8 cellular contexts compared by ENCODE assay signal in the genomic region with DNA sequence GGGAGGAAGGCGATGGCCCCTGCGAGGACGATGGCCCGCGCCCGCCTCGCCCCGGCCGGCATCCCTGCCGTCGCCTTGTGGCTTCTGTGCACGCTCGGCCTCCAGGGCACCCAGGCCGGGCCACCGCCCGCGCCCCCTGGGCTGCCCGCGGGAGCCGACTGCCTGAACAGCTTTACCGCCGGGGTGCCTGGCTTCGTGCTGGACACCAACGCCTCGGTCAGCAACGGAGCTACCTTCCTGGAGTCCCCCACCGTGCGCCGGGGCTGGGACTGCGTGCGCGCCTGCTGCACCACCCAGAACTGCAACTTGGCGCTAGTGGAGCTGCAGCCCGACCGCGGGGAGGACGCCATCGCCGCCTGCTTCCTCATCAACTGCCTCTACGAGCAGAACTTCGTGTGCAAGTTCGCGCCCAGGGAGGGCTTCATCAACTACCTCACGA. TPM values are rescaled to one million over a fixed set of nuclear protein-coding genes. Genes with fewer than 3 reads are reported as not detected.
DNase-seq lines count a peak whose midpoint lies in the region; ATAC-seq and TF ChIP-seq lines count a peak whose summit lies in the region.

No MANE protein-coding gene starts in this region.

- peak overlapping the region; percentile 93 for H4K91ac ChIP-seq in trophoblast cell (ENCODE audit: low read depth, low read length)

- H4K12ac ChIP-seq in trophoblast cell (ENCODE audit: low read depth, low read length) = peak overlapping the region; percentile 22

- 0 out of 2 replicates have a peak, but pooled peaks cover 2% of the 10 kb centered on the region for H3K27me3 ChIP-seq in BLaER1
- no peaks in the 10 kb centered on the region for H3K27me3 ChIP-seq in trophoblast cell (ENCODE audit: insufficient read depth, low read length)

- TF ChIP-seq CTCF in LNCaP clone FGC (IDR thresholded peaks at IDR 0.05; ENCODE audit: control insufficient read depth, extremely low read depth, insufficient read depth) = no peak
- no peak for TF ChIP-seq CTCF in fibroblast of pulmonary artery (IDR thresholded peaks at IDR 0.05; ENCODE audit: low read length, missing control alignments)

- peak overlapping the region; percentile 58 for H2BK12ac ChIP-seq in trophoblast cell (ENCODE audit: low read length)

- peaks cover 30% of the 10 kb centered on the region for H3K79me1 ChIP-seq in trophoblast cell (ENCODE audit: low read length)

- no peak for DNase-seq in LNCaP clone FGC (ENCODE audit: low read depth)
- DNase-seq in activated T-cell treated with anti-CD3 and anti-CD28 coated beads for 24 hours (ENCODE audit: low read depth) = peak; percentile 11
- DNase-seq in fibroblast of pulmonary artery (ENCODE audit: low read depth) = no peak
- peak in 1 of 2 donors; percentile 35 for DNase-seq in trophoblast cell
- DNase-seq in NCI-H2196 treated with DMSO at 0.1 percent for 48 hours (lab: John Stamatoyannopoulos, UW; ENCODE audit: unreplicated experiment) = no peak
- DNase-seq in NCI-H510A treated with DMSO at 0.1 percent for 48 hours (lab: John Stamatoyannopoulos, UW) = no peak

- H3K23ac ChIP-seq in trophoblast cell (ENCODE audit: low read length) = no peak overlapping the region

- H3K36me3 ChIP-seq in BLaER1 (peaks cover 6% of the 10 kb centered on the region), trophoblast cell (ENCODE audit: control insufficient read depth in 1 of 2, insufficient read depth in 2 of 2, low read length in 2 of 2) (peaks cover 2 to 6% of the 10 kb centered on the region in 2 experiments)

- peaks cover 30% of the 10 kb centered on the region for H4K20me1 ChIP-seq in BLaER1

- H3K9ac ChIP-seq in BLaER1 (peak overlapping the region; percentile 78), trophoblast cell (ENCODE audit: low read length) (peak overlapping the region; percentile 25)

- H2BK120ac ChIP-seq in trophoblast cell (ENCODE audit: insufficient read depth, low read length, poor library complexity) = peak overlapping the region; percentile 91

- H3K4me1 ChIP-seq in BLaER1 (peaks cover 43% of the 10 kb centered on the region), trophoblast cell (ENCODE audit: control insufficient read depth in 1 of 2, insufficient read depth in 2 of 2, low read length in 2 of 2) (peaks cover 20 to 27% of the 10 kb centered on the region in 2 experiments)

- peak overlapping the region; percentile 95 for H2AFZ ChIP-seq in trophoblast cell (ENCODE audit: insufficient read depth, low read length, poor library complexity)

- no CpG with 5 or more reads among the region's 44 CpGs for WGBS in trophoblast cell (ENCODE audit: extremely low coverage, insufficient coverage, insufficient read length)

- peak overlapping the region; percentile 92 for H3K4me2 ChIP-seq in BLaER1
- H3K4me2 ChIP-seq in trophoblast cell (ENCODE audit: low read length) = peak overlapping the region; percentile 84

- H3K4me3 ChIP-seq in BLaER1 (peak overlapping the region; percentile 93), LNCaP clone FGC (ENCODE audit: low read depth, low read length) (peak overlapping the region; percentile 80), fibroblast of pulmonary artery (replicated peaks; ENCODE audit: low read depth, low read length) (peak overlapping the region; percentile 40), trophoblast cell (ENCODE audit: low read depth, low read length) (peak overlapping the region; percentile 90)

- peak overlapping the region; percentile 73 for H3K14ac ChIP-seq in trophoblast cell (ENCODE audit: low read length)

- H3K9me3 ChIP-seq in BLaER1 = no peaks in the 10 kb centered on the region
- H3K9me3 ChIP-seq in trophoblast cell (ENCODE audit: insufficient read depth, low read depth, low read length) = no peaks in the 10 kb centered on the region

- peak overlapping the region; percentile 56 for H2BK5ac ChIP-seq in trophoblast cell (ENCODE audit: low read depth, low read length, poor library complexity)

- peak overlapping the region; percentile 77 for H3K27ac ChIP-seq in BLaER1
- peak overlapping the region; percentile 84 for H3K27ac ChIP-seq in trophoblast cell (ENCODE audit: low read depth, low read length)

- peak overlapping the region; percentile 96 for H3K18ac ChIP-seq in trophoblast cell (ENCODE audit: low read length)

- peak overlapping the region; percentile 97 for H4K8ac ChIP-seq in trophoblast cell (ENCODE audit: low read depth, low read length)

- ATAC-seq in GM21786 (IDR thresholded peaks at IDR 0.05; ENCODE audit: unreplicated experiment) = no peak

- peaks cover 18% of the 10 kb centered on the region for H3K79me2 ChIP-seq in trophoblast cell (ENCODE audit: control insufficient read depth, insufficient read depth, low read length, poor library complexity)

- H3K4ac ChIP-seq in trophoblast cell (ENCODE audit: low read depth, low read length) = peak overlapping the region; percentile 66

- H2AK5ac ChIP-seq in trophoblast cell (ENCODE audit: low read length) = peak overlapping the region; percentile 19

RNA-seq across cellular contexts. Expression of a gene that starts 0.7 kb away (rescaled TPM):
- polyA plus RNA-seq in trophoblast cell (2013) = 168 and 177 TPM in 2 replicates

RNA-seq across cellular contexts. Expression of a gene that starts 16.1 kb away (rescaled TPM):
- not detected in 2 replicates for polyA plus RNA-seq in trophoblast cell (2013)

RNA-seq across cellular contexts. Expression of a gene that starts 29.5 kb away (rescaled TPM):
- 2.3 and 2.7 TPM in 2 replicates for polyA plus RNA-seq in trophoblast cell (2013)

RNA-seq across cellular contexts. Expression of a gene that starts 37.3 kb away (rescaled TPM):
- polyA plus RNA-seq in trophoblast cell (2013) = 42.8 and 44.7 TPM in 2 replicates

RNA-seq across cellular contexts. Expression of a gene that starts 37.7 kb away (rescaled TPM):
- polyA plus RNA-seq in trophoblast cell (2013) = 13.1 and 14.9 TPM in 2 replicates

Comparison
In these comparisons a context has a peak if more than half of its experiments do, and no peak if none do; other contexts are left out.
1. H3K4me3 ChIP-seq: peak in every context shown above with its lines; median percentile 93 in BLaER1; 90 in trophoblast cell; 80 in LNCaP clone FGC; 40 in fibroblast of pulmonary artery.